19 cellular contexts compared by ENCODE assay signal in the genomic region with DNA sequence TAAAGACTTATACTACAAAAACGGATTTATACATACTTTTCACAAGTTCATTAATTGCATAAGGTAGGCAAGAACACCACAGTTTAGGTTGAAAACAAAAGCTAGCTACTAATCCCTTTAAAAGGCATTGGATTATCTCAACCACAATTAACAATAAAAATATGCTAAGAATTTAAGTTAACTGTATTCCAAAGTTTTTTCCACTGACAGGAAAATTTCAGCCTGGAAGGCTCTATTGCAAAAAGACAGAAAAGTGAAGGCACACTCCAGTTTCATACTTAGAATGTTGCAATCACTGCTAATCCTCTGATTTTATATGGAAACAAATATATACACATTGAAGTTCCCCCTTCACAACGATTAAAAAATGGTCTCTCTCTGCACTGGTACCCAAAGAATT.
DNase-seq lines count a peak whose midpoint lies in the region; ATAC-seq and TF ChIP-seq lines count a peak whose summit lies in the region.
"Had no signal": no experiment of that assay in that cellular context is flagged by ENCODE, and none has a peak within 500 bp of the region (broad histone marks: within the 10 kb centered on the region; RNA-seq: fewer than 3 reads in every experiment).

No MANE protein-coding gene starts in this region.

- no peaks in the 10 kb centered on the region for H3K27me3 ChIP-seq in neural progenitor cell

- no peak for ATAC-seq in WTC11
- ATAC-seq in activated T-cell treated with anti-CD3 and anti-CD28 coated beads, Interleukin-2, amount 50 U/mL, for 72 hours (replicated peaks in 1 of 2), result no peak
- ATAC-seq: GM23338, HCT116 had no signal

- no peak for TF ChIP-seq CTCF in WTC11 (IDR thresholded peaks at IDR 0.05)
- TF ChIP-seq CTCF in neural progenitor cell (IDR thresholded peaks at IDR 0.05), result no peak

- CTCF ChIA-PET in WTC11 (lab: Charles Lee), result interaction anchor here (1.3 kb wide), 1 partner anchor 174 kb away, joined by 3 read pairs; no protein-coding TSS in a partner anchor

- no peaks in the 10 kb centered on the region for H3K9me3 ChIP-seq in neural progenitor cell (ENCODE audit: low read depth)
- H3K9me3 ChIP-seq: SK-N-SH had no signal

- no peak overlapping the region for H2AFZ ChIP-seq in neural progenitor cell (replicated peaks)
- H2AFZ ChIP-seq: GM23338 had no signal

- peak overlapping the region; percentile 43 for H3K27ac ChIP-seq in neural progenitor cell
- H3K27ac ChIP-seq: C4-2B had no signal

- H3K27me3 Mint-ChIP-seq in WTC11 (ENCODE audit: low read depth) (no peaks in the 10 kb centered on the region), neural progenitor cell (ENCODE audit: insufficient read depth, low read depth) (no peaks in the 10 kb centered on the region)
- peaks cover 8% of the 10 kb centered on the region for H3K27me3 Mint-ChIP-seq in activated T-cell treated with anti-CD3 and anti-CD28 coated beads, Interleukin-2, amount 50 U/mL, for 72 hours (ENCODE audit: low read depth)

- POLR2A ChIA-PET in WTC11 (lab: Charles Lee), result no interaction called here

- H4K20me1 ChIP-seq in neural progenitor cell (ENCODE audit: low read depth), result no peaks in the 10 kb centered on the region

- no peaks in the 10 kb centered on the region for H3F3A ChIP-seq in neural progenitor cell (ENCODE audit: low read depth)

- H3K4me1 Mint-ChIP-seq in WTC11 (peaks cover 11% of the 10 kb centered on the region), neural progenitor cell (peaks cover 2% of the 10 kb centered on the region)
- H3K4me1 Mint-ChIP-seq in activated T-cell treated with anti-CD3 and anti-CD28 coated beads, Interleukin-2, amount 50 U/mL, for 72 hours (ENCODE audit: low read depth), result no peaks in the 10 kb centered on the region

- 0 out of 2 replicates have a peak overlapping the region, but pooled peaks have one; percentile 75 for H3K27ac Mint-ChIP-seq in WTC11
- H3K27ac Mint-ChIP-seq in neural progenitor cell, result no peak overlapping the region
- no peak overlapping the region for H3K27ac Mint-ChIP-seq in activated T-cell treated with anti-CD3 and anti-CD28 coated beads, Interleukin-2, amount 50 U/mL, for 72 hours
- H3K27ac Mint-ChIP-seq: GM23338 had no signal

- H3K9ac ChIP-seq in neural progenitor cell, result no peak overlapping the region
- H3K9ac ChIP-seq: SK-N-SH had no signal

- DNase-seq in GM03348 (ENCODE audit: low spot score) (peak; percentile 31), WTC11 (ENCODE audit: low spot score) (no peak), fibroblast of gingiva (ENCODE audit: low read depth) (peak; percentile 9), neural progenitor cell (ENCODE audit: low spot score) (no peak), medulla oblongata (ENCODE audit: extremely low spot score) (no peak), HK-2 (ENCODE audit: unreplicated experiment) (no peak)
- no peak for DNase-seq in activated T-cell treated with anti-CD3 and anti-CD28 coated beads, Interleukin-2, amount 50 U/mL, for 72 hours
- DNase-seq in activated CD4-positive, alpha-beta T cell treated with anti-CD3 and anti-CD28 coated beads, Interleukin-2, amount 50 U/mL, for 48 hours, result no peak
- DNase-seq: AML-193, DMS79 treated with DMSO at 0.1 percent for 48 hours, KG1, NCI-H1105 treated with DMSO at 0.1 percent for 48 hours, NCI-H1694, NCI-H2081 treated with DMSO at 0.1 percent for 48 hours, SHP77 treated with DMSO at 0.1 percent for 48 hours, SK-N-SH had no signal

- no peak overlapping the region for H3K4me3 Mint-ChIP-seq in WTC11
- H3K4me3 Mint-ChIP-seq in neural progenitor cell, result no peak overlapping the region
- H3K4me3 Mint-ChIP-seq in activated T-cell treated with anti-CD3 and anti-CD28 coated beads, Interleukin-2, amount 50 U/mL, for 72 hours, result no peak overlapping the region
- H3K4me3 Mint-ChIP-seq: GM23338 had no signal

- no peak overlapping the region for H3K4me3 ChIP-seq in neural progenitor cell
- H3K4me3 ChIP-seq: GM23338 had no signal

- no peak overlapping the region for H3K4me2 ChIP-seq in neural progenitor cell
- H3K4me2 ChIP-seq: GM23338, SK-N-SH had no signal

- no peaks in the 10 kb centered on the region for H3K36me3 ChIP-seq in neural progenitor cell

- H3K9me3 Mint-ChIP-seq in WTC11 (peaks cover 9% of the 10 kb centered on the region), neural progenitor cell (no peaks in the 10 kb centered on the region)
- H3K9me3 Mint-ChIP-seq in activated T-cell treated with anti-CD3 and anti-CD28 coated beads, Interleukin-2, amount 50 U/mL, for 72 hours, result no peaks in the 10 kb centered on the region

- H3K4me1 ChIP-seq in neural progenitor cell, result peaks cover 9% of the 10 kb centered on the region

- H3K36me3 Mint-ChIP-seq in WTC11 (peaks cover 28% of the 10 kb centered on the region), neural progenitor cell (peaks cover 19% of the 10 kb centered on the region)
- H3K36me3 Mint-ChIP-seq in activated T-cell treated with anti-CD3 and anti-CD28 coated beads, Interleukin-2, amount 50 U/mL, for 72 hours (ENCODE audit: insufficient read depth in 2 of 2), result no peaks in the 10 kb centered on the region

- H3K79me2 ChIP-seq in neural progenitor cell (ENCODE audit: low read depth), result peaks cover 23% of the 10 kb centered on the region

TF ChIP-seq in WTC11, 78 proteins besides CTCF, POLR2A, EP300 and RAD21:
- TF ChIP-seq IRF1 (CRISPR knock-in tag; IDR thresholded peaks at IDR 0.05) (no peak), ZNF138 (CRISPR knock-in tag; conservative IDR thresholded peaks at IDR 0.05) (no peak), SP1 (CRISPR knock-in tag; conservative IDR thresholded peaks at IDR 0.05) (no peak), CREM (CRISPR knock-in tag; IDR thresholded peaks at IDR 0.05) (no peak), TCF7 (CRISPR knock-in tag; IDR thresholded peaks at IDR 0.05; ENCODE audit: low read depth) (no peak), ZNF281 (CRISPR knock-in tag; IDR thresholded peaks at IDR 0.05) (no peak)
- TF ChIP-seq, protein P1, sequence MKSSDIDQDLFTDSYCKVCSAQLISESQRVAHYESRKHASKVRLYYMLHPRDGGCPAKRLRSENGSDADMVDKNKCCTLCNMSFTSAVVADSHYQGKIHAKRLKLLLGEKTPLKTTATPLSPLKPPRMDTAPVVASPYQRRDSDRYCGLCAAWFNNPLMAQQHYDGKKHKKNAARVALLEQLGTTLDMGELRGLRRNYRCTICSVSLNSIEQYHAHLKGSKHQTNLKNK (CRISPR knock-in tag; IDR thresholded peaks at IDR 0.05), result no peak
- TF ChIP-seq, protein P2, sequence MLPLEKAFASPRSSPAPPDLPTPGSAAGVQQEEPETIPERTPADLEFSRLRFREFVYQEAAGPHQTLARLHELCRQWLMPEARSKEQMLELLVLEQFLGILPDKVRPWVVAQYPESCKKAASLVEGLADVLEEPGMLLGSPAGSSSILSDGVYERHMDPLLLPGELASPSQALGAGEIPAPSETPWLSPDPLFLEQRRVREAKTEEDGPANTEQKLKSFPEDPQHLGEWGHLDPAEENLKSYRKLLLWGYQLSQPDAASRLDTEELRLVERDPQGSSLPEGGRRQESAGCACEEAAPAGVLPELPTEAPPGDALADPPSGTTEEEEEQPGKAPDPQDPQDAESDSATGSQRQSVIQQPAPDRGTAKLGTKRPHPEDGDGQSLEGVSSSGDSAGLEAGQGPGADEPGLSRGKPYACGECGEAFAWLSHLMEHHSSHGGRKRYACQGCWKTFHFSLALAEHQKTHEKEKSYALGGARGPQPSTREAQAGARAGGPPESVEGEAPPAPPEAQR (CRISPR knock-in tag; IDR thresholded peaks at IDR 0.05), result no peak
TF ChIP-seq in WTC11: peak in this region for 0.

Comparison
In these comparisons a context has a peak if more than half of its experiments do, and no peak if none do; other contexts are left out.
1. DNase-seq: peak in GM03348 (single experiment) and fibroblast of gingiva (single experiment); none in WTC11 (single experiment), neural progenitor cell (single experiment), medulla oblongata (single experiment), activated T-cell treated with anti-CD3 and anti-CD28 coated beads, Interleukin-2, amount 50 U/mL, for 72 hours (0 of 2), HK-2 (single experiment) and activated CD4-positive, alpha-beta T cell treated with anti-CD3 and anti-CD28 coated beads, Interleukin-2, amount 50 U/mL, for 48 hours (0 of 2).